8 cellular contexts compared by ENCODE assay signal in genomic region chr2:231926180-231926741, GRCh38. TPM values are rescaled to one million over a fixed set of nuclear protein-coding genes. Genes with fewer than 3 reads are reported as not detected.
A peak's percentile ranks its signal among the peaks of the same experiment; 100 is the strongest.
DNase-seq lines count a peak whose midpoint lies in the region; ATAC-seq and TF ChIP-seq lines count a peak whose summit lies in the region.

TSS of gene NPPC (minus strand) at chr2:231926396. CDS start at chr2:231926249, 147 bp downstream.

- H3K9me3 Mint-ChIP-seq in activated T-helper 1 cell treated with anti-CD3 and anti-CD28 coated beads, Interleukin-12 subunit alpha, Interleukin-12 subunit beta, Interleukin-2, Interleukin-4 antibody, amounts not matched to agents 30 ng/mL and 10 ng/mL and 1 ng/mL, durations not matched to agents 14 hours and 24 hours and 36 hours, result no peaks in the 10 kb centered on the region

- ATAC-seq in GM18498 (IDR thresholded peaks at IDR 0.05; ENCODE audit: unreplicated experiment), result peak; percentile 61

- H3K36me3 ChIP-seq in NT2/D1 (ENCODE audit: insufficient read depth, insufficient read length, low read length) (peaks cover 4% of the 10 kb centered on the region), tibial artery (no peaks in the 10 kb centered on the region)

- no peak for TF ChIP-seq CTCF in tibial artery (IDR thresholded peaks at IDR 0.05)

- H3K27me3 ChIP-seq in NT2/D1 (ENCODE audit: insufficient read depth, insufficient read length) (peaks cover 38% of the 10 kb centered on the region), tibial artery (peaks cover 0 to 90% of the 10 kb centered on the region in 2 donors)

- H3K9me3 ChIP-seq in NT2/D1 (ENCODE audit: insufficient read depth, low read length) (peaks cover 16% of the 10 kb centered on the region; the same call in 1 of the 2 replicates), tibial artery (no peaks in the 10 kb centered on the region)

- DNase-seq in HPDE6-E6E7 (ENCODE audit: extremely low spot score) (peak; percentile 44), NT2/D1 (ENCODE audit: low read depth, low spot score) (peak; percentile 62), foreskin melanocyte (peak; percentile 35), nucleus accumbens (lab: John Stamatoyannopoulos, UW) (peak in 45 of 56 donors; percentile 17 to 74 (median 46)), tibial artery (peak; percentile 20 to 54), RKO (ENCODE audit: low spot score) (no peak)
- peak; percentile 19 for DNase-seq in activated T-helper 1 cell treated with anti-CD3 and anti-CD28 coated beads, Interleukin-12 subunit alpha, Interleukin-12 subunit beta, Interleukin-2, Interleukin-4 antibody, amounts not matched to agents 30 ng/mL and 10 ng/mL and 1 ng/mL, durations not matched to agents 14 hours and 24 hours and 36 hours (ENCODE audit: low spot score)

- H3K27me3 Mint-ChIP-seq in activated T-helper 1 cell treated with anti-CD3 and anti-CD28 coated beads, Interleukin-12 subunit alpha, Interleukin-12 subunit beta, Interleukin-2, Interleukin-4 antibody, amounts not matched to agents 30 ng/mL and 10 ng/mL and 1 ng/mL, durations not matched to agents 14 hours and 24 hours and 36 hours (ENCODE audit: insufficient read depth), result peaks cover 51% of the 10 kb centered on the region

- intact Hi-C loops in activated T-helper 1 cell treated with anti-CD3 and anti-CD28 coated beads, Interleukin-12 subunit alpha, Interleukin-12 subunit beta, Interleukin-2, Interleukin-4 antibody, amounts not matched to agents 30 ng/mL and 10 ng/mL and 1 ng/mL, durations not matched to agents 14 hours and 24 hours and 36 hours (cut with micrococcal nuclease), result loop anchor here (1.0 to 10.0 kb wide), 3 partner anchors 306 to 599 kb away; partner anchors contain the start of genes CHRND and PRSS56
- intact Hi-C loops in tibial artery (cut with DNase I; ENCODE audit: low total_unique reads), result loop anchor here (5.0 kb wide), 2 partner anchors 211 to 516 kb away; no protein-coding TSS in a partner anchor

- no peak within 1 kb of the TSS for H3K27ac Mint-ChIP-seq in activated T-helper 1 cell treated with anti-CD3 and anti-CD28 coated beads, Interleukin-12 subunit alpha, Interleukin-12 subunit beta, Interleukin-2, Interleukin-4 antibody, amounts not matched to agents 30 ng/mL and 10 ng/mL and 1 ng/mL, durations not matched to agents 14 hours and 24 hours and 36 hours

- H3K4me3 ChIP-seq in NT2/D1 (ENCODE audit: insufficient read length, low read depth), result peak within 1 kb of the TSS; percentile 73
- peak within 1 kb of the TSS; percentile 27 to 44 for H3K4me3 ChIP-seq in tibial artery

- peak within 1 kb of the TSS; percentile 57 for H3K4me3 Mint-ChIP-seq in activated T-helper 1 cell treated with anti-CD3 and anti-CD28 coated beads, Interleukin-12 subunit alpha, Interleukin-12 subunit beta, Interleukin-2, Interleukin-4 antibody, amounts not matched to agents 30 ng/mL and 10 ng/mL and 1 ng/mL, durations not matched to agents 14 hours and 24 hours and 36 hours

- no peak within 1 kb of the TSS for H3K27ac ChIP-seq in tibial artery

- H3K9ac ChIP-seq in NT2/D1 (ENCODE audit: insufficient read length, low read depth), result peak within 1 kb of the TSS; percentile 89

- H3K4me1 ChIP-seq in NT2/D1 (ENCODE audit: insufficient read depth, insufficient read length), result peaks cover 16% of the 10 kb centered on the region
- peaks cover 0 to 26% (median 21%) of the 10 kb centered on the region in 4 donors for H3K4me1 ChIP-seq in tibial artery

- H3K36me3 Mint-ChIP-seq in activated T-helper 1 cell treated with anti-CD3 and anti-CD28 coated beads, Interleukin-12 subunit alpha, Interleukin-12 subunit beta, Interleukin-2, Interleukin-4 antibody, amounts not matched to agents 30 ng/mL and 10 ng/mL and 1 ng/mL, durations not matched to agents 14 hours and 24 hours and 36 hours (ENCODE audit: low read depth), result no peaks in the 10 kb centered on the region

- no peaks in the 10 kb centered on the region for H3K4me1 Mint-ChIP-seq in activated T-helper 1 cell treated with anti-CD3 and anti-CD28 coated beads, Interleukin-12 subunit alpha, Interleukin-12 subunit beta, Interleukin-2, Interleukin-4 antibody, amounts not matched to agents 30 ng/mL and 10 ng/mL and 1 ng/mL, durations not matched to agents 14 hours and 24 hours and 36 hours (ENCODE audit: low read depth)

RNA-seq across cellular contexts. Expression of gene NPPC, which starts in this region (rescaled TPM):
- 1.6 TPM in 2 replicates for total RNA-seq in activated T-helper 1 cell treated with anti-CD3 and anti-CD28 coated beads, Interleukin-12 subunit alpha, Interleukin-12 subunit beta, Interleukin-2, Interleukin-4 antibody, amounts not matched to agents 30 ng/mL and 10 ng/mL and 1 ng/mL, durations not matched to agents 14 hours and 24 hours and 36 hours
